20 cellular contexts compared by ENCODE assay signal in genomic region chr7:141600607-141601006, GRCh38. TPM values are rescaled to one million over a fixed set of nuclear protein-coding genes. Genes with fewer than 3 reads are reported as not detected.
DNase-seq lines count a peak whose midpoint lies in the region; ATAC-seq, FAIRE-seq and TF ChIP-seq lines count a peak whose summit lies in the region.
"Had no signal": no experiment of that assay in that cellular context is flagged by ENCODE, and none has a peak within 500 bp of the region (broad histone marks: within the 10 kb centered on the region; RNA-seq: fewer than 3 reads in every experiment).

No MANE protein-coding gene starts in this region.

- H4K8ac ChIP-seq in H1 (ENCODE audit: extremely low read depth, insufficient read depth, low read length): no peak overlapping the region

- POLR2A ChIA-PET in H1 (lab: Charles Lee; ENCODE audit: partially characterized antibody): interaction anchor here (1.3 kb wide), 1 partner anchor 9 kb away, joined by 3 read pairs; no protein-coding TSS in a partner anchor

- H3K36me3 Mint-ChIP-seq in GM23338 (ENCODE audit: low read depth): peaks cover 16% of the 10 kb centered on the region; the same call in 2 of the 3 replicates
- H3K36me3 Mint-ChIP-seq in activated naive CD4-positive, alpha-beta T cell treated with anti-CD3 and anti-CD28 coated beads, Interleukin-2, amount 50 U/mL, for 72 hours: peaks cover 10 to 13% of the 10 kb centered on the region in 2 donors

- no peak for TF ChIP-seq RAD21 in H1 (IDR thresholded peaks at IDR 0.05 in 1 of 2, conservative IDR thresholded peaks at IDR 0.05 in 1 of 2; ENCODE audit: low read depth in 2 of 2, low read length in 2 of 2)

- H3K4me3 ChIP-seq in GM23338 (no peak overlapping the region), H1 (ENCODE audit: extremely low read depth in 1 of 4, insufficient read depth in 2 of 4, low read depth in 3 of 4, low read length in 4 of 4) (no peak overlapping the region)
- H3K4me3 ChIP-seq: A549 had no signal

- H3K9me3 ChIP-seq in H1 (ENCODE audit: insufficient read depth in 2 of 2, low read depth in 1 of 2, low read length in 1 of 2): no peaks in the 10 kb centered on the region
- H3K9me3 ChIP-seq: A549 had no signal

- no peak overlapping the region for H3K9ac ChIP-seq in H1 (replicated peaks in 1 of 4; ENCODE audit: extremely low read depth in 1 of 4, low read depth in 3 of 4, low read length in 3 of 4)

- H3F3A ChIP-seq in GM23338 (replicated peaks; ENCODE audit: low read depth): no peaks in the 10 kb centered on the region

- H3K14ac ChIP-seq in H1 (ENCODE audit: insufficient read length): no peak overlapping the region

- no peak overlapping the region for H2BK20ac ChIP-seq in H1 (ENCODE audit: low read length)

- H3K9me3 Mint-ChIP-seq in GM23338: no peaks in the 10 kb centered on the region
- H3K9me3 Mint-ChIP-seq in activated naive CD4-positive, alpha-beta T cell treated with anti-CD3 and anti-CD28 coated beads, Interleukin-2, amount 50 U/mL, for 72 hours: no peaks in the 10 kb centered on the region
- H3K9me3 Mint-ChIP-seq: H9 had no signal

- no peak overlapping the region for H3K4ac ChIP-seq in H1 (replicated peaks; ENCODE audit: insufficient read length, low read depth, low read length)

- no peak overlapping the region for H2AK5ac ChIP-seq in H1 (ENCODE audit: low read depth, low read length)

- H3K23ac ChIP-seq in H1 (ENCODE audit: insufficient read length): no peak overlapping the region

- peaks cover 13% of the 10 kb centered on the region; the same call in 2 of the 3 replicates for H3K4me1 Mint-ChIP-seq in GM23338

- H2BK5ac ChIP-seq in H1 (ENCODE audit: low read depth, low read length): no peak overlapping the region

- no peak for TF ChIP-seq EP300 in H1 (IDR thresholded peaks at IDR 0.05; ENCODE audit: borderline replicate concordance in 1 of 2, low read depth in 2 of 2, low read length in 2 of 2)

- no peak for TF ChIP-seq POLR2A in H1 (IDR thresholded peaks at IDR 0.05; ENCODE audit: control extremely low read depth in 1 of 2, low read depth in 2 of 2, low read length in 2 of 2)

- TF ChIP-seq CTCF in GM23338 (conservative IDR thresholded peaks at IDR 0.05; ENCODE audit: low read depth in 2 of 2) (no peak), H1 (IDR thresholded peaks at IDR 0.05; ENCODE audit: control extremely low read depth in 1 of 3, insufficient read depth in 1 of 3, low read depth in 1 of 3, low read length in 3 of 3) (no peak)

- CTCF ChIA-PET in H1 (lab: Charles Lee; ENCODE audit: partially characterized antibody): no interaction called here

- peak; percentile 27 for DNase-seq in GM23338 (ENCODE audit: low spot score)
- peak; percentile 53 for DNase-seq in NCI-H82 (lab: John Stamatoyannopoulos, UW)
- no peak for DNase-seq in H1 (ENCODE audit: low read depth in 1 of 2, low spot score in 2 of 2)
- DNase-seq in activated naive CD4-positive, alpha-beta T cell treated with anti-CD3 and anti-CD28 coated beads, Interleukin-2, amount 50 U/mL, for 72 hours (ENCODE audit: low spot score in 2 of 2): no peak
- DNase-seq in OCI-M1 (lab: John Stamatoyannopoulos, UW): no peak
- DNase-seq: 8988T; ACHN; C1 segment of cervical spinal cord; Calu3; CD4-positive, alpha-beta memory T cell; COR-L47; DMS53; DMS79 treated with DMSO at 0.1 percent for 48 hours; GF-D8; H9 had no signal

- peak overlapping the region; percentile 13; the same call in 1 of the 2 replicates for H3K27ac Mint-ChIP-seq in GM23338
- no peak overlapping the region for H3K27ac Mint-ChIP-seq in activated naive CD4-positive, alpha-beta T cell treated with anti-CD3 and anti-CD28 coated beads, Interleukin-2, amount 50 U/mL, for 72 hours

- 0 out of 2 replicates have a peak, but pooled peaks cover 6% of the 10 kb centered on the region for H3K4me1 ChIP-seq in GM23338 (ENCODE audit: insufficient read depth)
- H3K4me1 ChIP-seq in H1 (replicated peaks in 1 of 4; ENCODE audit: control insufficient read depth in 3 of 4, insufficient read depth in 4 of 4, low read length in 3 of 4): peaks cover 0 to 3% (median 1%) of the 10 kb centered on the region in 4 experiments; a peak in 2 of 7 replicates
- H3K4me1 ChIP-seq: A549 had no signal

- no peaks in the 10 kb centered on the region for H3K27me3 ChIP-seq in GM23338 (ENCODE audit: insufficient read depth)
- H3K27me3 ChIP-seq in H1 (replicated peaks in 1 of 4; ENCODE audit: control insufficient read depth in 3 of 4, extremely low read depth in 1 of 4, insufficient read depth in 3 of 4, low read length in 3 of 4): no peaks in the 10 kb centered on the region

- no peaks in the 10 kb centered on the region for H3K36me3 ChIP-seq in GM23338 (ENCODE audit: insufficient read depth)
- H3K36me3 ChIP-seq in H1 (ENCODE audit: control insufficient read depth in 2 of 4, insufficient read depth in 4 of 4, low read length in 3 of 4): peaks cover 0 to 14% (median 0%) of the 10 kb centered on the region in 4 experiments; a peak in 1 of 8 replicates

- 88% methylated on average over 2 of the region's 2 CpGs; no CpG with 5 or more reads in 1 of the 2 experiments for WGBS in H1 (ENCODE audit: extremely low coverage in 1 of 2, insufficient coverage in 1 of 2, insufficient read length in 1 of 2, insufficient replicate concordance in 2 of 2, low coverage in 1 of 2, low lambda C conversion rate in 2 of 2, missing lambda C conversion rate in 1 of 2), 2 experiments

- H4K20me1 ChIP-seq in GM23338 (replicated peaks; ENCODE audit: insufficient read depth) (no peaks in the 10 kb centered on the region), H1 (replicated peaks in 1 of 2; ENCODE audit: control insufficient read depth in 1 of 2, insufficient read depth in 2 of 2, low read length in 2 of 2) (no peaks in the 10 kb centered on the region)

- no peaks in the 10 kb centered on the region for H3K9me2 ChIP-seq in GM23338 (ENCODE audit: insufficient read depth)

- H2AFZ ChIP-seq in GM23338 (no peak overlapping the region), H1 (ENCODE audit: low read length) (no peak overlapping the region)

- H3K56ac ChIP-seq in H1 (replicated peaks; ENCODE audit: insufficient read length, low read depth, low read length): no peak overlapping the region

- no peaks in the 10 kb centered on the region for H3K79me1 ChIP-seq in H1 (ENCODE audit: low read depth, low read length)

- H4K5ac ChIP-seq in H1 (ENCODE audit: insufficient read length, low read depth, low read length): no peak overlapping the region

- H3K27me3 Mint-ChIP-seq in GM23338 (ENCODE audit: insufficient read depth, low read depth, poor library complexity): no peaks in the 10 kb centered on the region
- H3K27me3 Mint-ChIP-seq: CD4-positive, alpha-beta memory T cell had no signal

- H3K4me2 ChIP-seq in GM23338 (no peak overlapping the region), H1 (ENCODE audit: insufficient read depth in 1 of 2, low read depth in 2 of 2, low read length in 2 of 2) (no peak overlapping the region; a peak in 1 of 4 replicates)
- H3K4me2 ChIP-seq: A549 had no signal

- ATAC-seq in GM23338: peak; percentile 72
- no peak for ATAC-seq in HG02981 (IDR thresholded peaks at IDR 0.05; ENCODE audit: unreplicated experiment)
- no peak for ATAC-seq in activated naive CD4-positive, alpha-beta T cell treated with anti-CD3 and anti-CD28 coated beads, Interleukin-2, amount 50 U/mL, for 72 hours
- ATAC-seq: A549, HCT116 had no signal

- H3K23me2 ChIP-seq in H1 (ENCODE audit: low read depth, low read length): no peaks in the 10 kb centered on the region

- FAIRE-seq in H1 (lab: Jason Lieb, UNC): peak; percentile 73
- FAIRE-seq: A549, GM12891, GM18507 had no signal

- no peak overlapping the region for H2BK15ac ChIP-seq in H1 (ENCODE audit: low read length)

- no peak overlapping the region for H4K91ac ChIP-seq in H1 (replicated peaks; ENCODE audit: insufficient read length, low read length)

- H3K79me2 ChIP-seq in GM23338 (replicated peaks; ENCODE audit: insufficient read depth): no peaks in the 10 kb centered on the region
- no peaks in the 10 kb centered on the region for H3K79me2 ChIP-seq in H1 (ENCODE audit: control insufficient read depth in 1 of 2, insufficient read depth in 2 of 2, low read length in 2 of 2)

- H2BK12ac ChIP-seq in H1 (ENCODE audit: low read depth, low read length): no peak overlapping the region

- no peak overlapping the region for H3K18ac ChIP-seq in H1 (ENCODE audit: extremely low read depth, low read length)

- no peak overlapping the region for H3K4me3 Mint-ChIP-seq in GM23338
- H3K4me3 Mint-ChIP-seq: CD4-positive, alpha-beta memory T cell; H9 had no signal

- H3K27ac ChIP-seq in GM23338 (ENCODE audit: low read depth): no peak overlapping the region
- H3K27ac ChIP-seq in H1 (ENCODE audit: low read depth, low read length): no peak overlapping the region
- H3K27ac ChIP-seq: A549 had no signal

- no peak overlapping the region for H2BK120ac ChIP-seq in H1 (replicated peaks; ENCODE audit: low read depth, low read length)

TF ChIP-seq in GM23338, 12 proteins besides CTCF, POLR2A, EP300 and RAD21 (continues in another document):
- no peak for TF ChIP-seq ZNF114 (CRISPR knock-in tag; IDR thresholded peaks at IDR 0.05)

TF ChIP-seq in H1, 55 proteins besides CTCF, POLR2A, EP300 and RAD21 (continues in another document):
- TF ChIP-seq CTBP2 (IDR thresholded peaks at IDR 0.05; ENCODE audit: borderline replicate concordance, insufficient read depth, insufficient read length, low read length) (no peak), NANOG (IDR thresholded peaks at IDR 0.05; ENCODE audit: insufficient read depth, low read depth, low read length, poor library complexity, severe bottlenecking) (no peak), USF2 (IDR thresholded peaks at IDR 0.05; ENCODE audit: low read length) (no peak)

RNA-seq across cellular contexts. Expression of gene AGK, which starts 49.4 kb away (rescaled TPM):
- total RNA-seq in GM23338 (2014; rRNA removed; shearing (Covaris generic)): 36.6 and 37.9 TPM in 2 replicates
- polyA plus RNA-seq in GM23338 (2016; fragmentation: Nextera tagmentation; extraction: Ambion mirVana) (19.1 and 21.9 TPM in 2 replicates), H1 (2011; rRNA removed) (19.9 and 25.8 TPM in 2 replicates)
- total RNA-seq in H1 (2021; fragmentation: NEBNext Ultra II Directional; extraction: Animal tissue kit (Norgen Biotek cat#: 25700)): 30.0 and 34.0 TPM in 2 replicates
- polyA plus RNA-seq in H1 (2011; cell fraction: cytosol; rRNA removed): 29.2 TPM
- polyA plus RNA-seq in H1 (2011; cell fraction: nucleus; rRNA removed): 36.8 TPM
- polyA plus RNA-seq in H1 (2012, experiment 1 of 2): 18.9 to 23.0 TPM (median 21.6 TPM) in 4 replicates
- polyA plus RNA-seq in H1 (2012, experiment 2 of 2): 7.0 TPM
- polyA plus RNA-seq in H1 (2013, experiment 1 of 2): 25.1 TPM
- polyA plus RNA-seq in H1 (2013, experiment 2 of 2): 26.4 TPM
- 36.6 and 38.8 TPM in 2 replicates for polyA minus RNA-seq in H1 (2011; rRNA and poly(A)+ RNA removed)
- 11.2 TPM for polyA minus RNA-seq in H1 (2011; cell fraction: cytosol; rRNA and poly(A)+ RNA removed)
- polyA minus RNA-seq in H1 (2011; cell fraction: nucleus; rRNA and poly(A)+ RNA removed): 61.6 TPM
- total RNA-seq in activated naive CD4-positive, alpha-beta T cell treated with anti-CD3 and anti-CD28 coated beads, Interleukin-2, amount 50 U/mL, for 72 hours: 10 to 100 TPM; 30.4 to 40.6 TPM

Comparison
In these comparisons a context has a peak if more than half of its experiments do, and no peak if none do; other contexts are left out.
1. DNase-seq: peak in GM23338 (single experiment) and NCI-H82 (single experiment); none in H1 (0 of 2), activated naive CD4-positive, alpha-beta T cell treated with anti-CD3 and anti-CD28 coated beads, Interleukin-2, amount 50 U/mL, for 72 hours (0 of 2) and OCI-M1 (single experiment).